ENCODE assay signal across 10 cellular contexts in the genomic region with DNA sequence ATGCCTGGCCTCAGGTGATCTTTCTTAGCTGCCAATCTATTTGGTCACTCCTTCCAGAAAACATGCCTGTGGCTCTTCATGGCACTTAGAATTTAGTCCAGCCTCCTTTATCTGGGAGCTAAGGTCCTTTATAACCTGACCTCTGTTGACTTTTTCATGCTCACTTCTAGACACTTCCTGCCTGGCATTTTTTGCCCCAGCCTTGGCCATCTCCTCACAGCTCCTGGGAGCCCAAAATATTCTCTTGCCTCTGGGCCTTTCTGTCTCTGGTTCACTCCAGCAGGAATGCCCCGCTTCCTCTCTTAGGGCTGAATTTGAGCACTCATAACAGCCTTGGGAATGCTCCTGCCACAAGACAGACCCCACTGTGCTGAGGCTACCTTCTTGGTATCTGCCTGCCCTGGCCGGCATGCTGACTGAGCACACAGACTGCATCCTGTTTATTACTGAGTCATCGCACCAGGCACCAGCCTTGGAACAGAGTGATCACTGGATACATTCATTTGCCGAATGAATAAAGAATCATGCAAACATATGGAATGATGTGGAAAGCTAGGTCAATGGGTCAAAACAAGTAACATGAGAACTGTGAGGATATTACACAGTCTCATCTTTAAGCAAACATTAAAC. TPM values are rescaled to one million over a fixed set of nuclear protein-coding genes. Genes with fewer than 3 reads are reported as not detected.
DNase-seq lines count a peak whose midpoint lies in the region; ATAC-seq and TF ChIP-seq lines count a peak whose summit lies in the region.
"Had no signal": no experiment of that assay in that cellular context is flagged by ENCODE, and none has a peak within 500 bp of the region (broad histone marks: within the 10 kb centered on the region; RNA-seq: fewer than 3 reads in every experiment).

No MANE protein-coding gene starts in this region.

- no peak overlapping the region for H3K14ac ChIP-seq in trophoblast cell (ENCODE audit: low read length)

- no CpG with 5 or more reads among the region's 4 CpGs for WGBS in trophoblast cell (ENCODE audit: extremely low coverage, insufficient coverage, insufficient read length)

- H3K79me2 ChIP-seq in trophoblast cell (ENCODE audit: control insufficient read depth, insufficient read depth, low read length, poor library complexity), result no peaks in the 10 kb centered on the region

- H3K27ac ChIP-seq in epithelial cell of prostate (peak overlapping the region; percentile 86), trophoblast cell (ENCODE audit: low read depth, low read length) (peak overlapping the region; percentile 51)

- H3K4me3 ChIP-seq in trophoblast cell (ENCODE audit: low read depth, low read length), result no peak overlapping the region
- H3K4me3 ChIP-seq: mucosa of descending colon had no signal

- H3K27me3 ChIP-seq in trophoblast cell (ENCODE audit: insufficient read depth, low read length), result no peaks in the 10 kb centered on the region

- no peak overlapping the region for H3K27ac Mint-ChIP-seq in endothelial cell (ENCODE audit: unreplicated experiment)
- no peak overlapping the region for H3K27ac Mint-ChIP-seq in activated T-helper 17 cell treated with anti-CD3 and anti-CD28 coated beads, Interleukin-2, amount 50 U/mL, for 72 hours

- ATAC-seq in activated T-helper 17 cell treated with anti-CD3 and anti-CD28 coated beads, Interleukin-2, amount 50 U/mL, for 72 hours (replicated peaks), result no peak
- no peak for ATAC-seq in omental fat pad (ENCODE audit: low FRiP score)
- ATAC-seq: mucosa of descending colon had no signal

- no peak overlapping the region for H2BK120ac ChIP-seq in trophoblast cell (ENCODE audit: insufficient read depth, low read length, poor library complexity)

- H2AK5ac ChIP-seq in trophoblast cell (ENCODE audit: low read length), result no peak overlapping the region

- H2BK12ac ChIP-seq in trophoblast cell (ENCODE audit: low read length), result no peak overlapping the region

- no peak overlapping the region for H3K4ac ChIP-seq in trophoblast cell (ENCODE audit: low read depth, low read length)

- no peaks in the 10 kb centered on the region for H3K9me3 Mint-ChIP-seq in endothelial cell (ENCODE audit: unreplicated experiment)
- no peaks in the 10 kb centered on the region for H3K9me3 Mint-ChIP-seq in activated T-helper 17 cell treated with anti-CD3 and anti-CD28 coated beads, Interleukin-2, amount 50 U/mL, for 72 hours

- TF ChIP-seq CTCF in endothelial cell (IDR thresholded peaks at IDR 0.05; ENCODE audit: unreplicated experiment) (no peak), omental fat pad (IDR thresholded peaks at IDR 0.05) (no peak)

- no peaks in the 10 kb centered on the region for H3K4me1 Mint-ChIP-seq in endothelial cell (ENCODE audit: unreplicated experiment)
- H3K4me1 Mint-ChIP-seq in activated T-helper 17 cell treated with anti-CD3 and anti-CD28 coated beads, Interleukin-2, amount 50 U/mL, for 72 hours, result no peaks in the 10 kb centered on the region

- H3K36me3 Mint-ChIP-seq in endothelial cell (ENCODE audit: low read depth, unreplicated experiment), result no peaks in the 10 kb centered on the region
- H3K36me3 Mint-ChIP-seq in activated T-helper 17 cell treated with anti-CD3 and anti-CD28 coated beads, Interleukin-2, amount 50 U/mL, for 72 hours (ENCODE audit: low read depth), result no peaks in the 10 kb centered on the region

- no peak overlapping the region for H4K91ac ChIP-seq in trophoblast cell (ENCODE audit: low read depth, low read length)

- H4K12ac ChIP-seq in trophoblast cell (ENCODE audit: low read depth, low read length), result no peak overlapping the region

- H3K4me3 Mint-ChIP-seq in endothelial cell (ENCODE audit: unreplicated experiment), result no peak overlapping the region
- H3K4me3 Mint-ChIP-seq in activated T-helper 17 cell treated with anti-CD3 and anti-CD28 coated beads, Interleukin-2, amount 50 U/mL, for 72 hours, result no peak overlapping the region

- H3K4me2 ChIP-seq in trophoblast cell (ENCODE audit: low read length), result no peak overlapping the region

- H2BK5ac ChIP-seq in trophoblast cell (ENCODE audit: low read depth, low read length, poor library complexity), result no peak overlapping the region

- H3K9ac ChIP-seq in trophoblast cell (ENCODE audit: low read length), result no peak overlapping the region

- no peak overlapping the region for H2AFZ ChIP-seq in trophoblast cell (ENCODE audit: insufficient read depth, low read length, poor library complexity)

- H3K9me3 ChIP-seq in trophoblast cell (ENCODE audit: insufficient read depth, low read depth, low read length), result no peaks in the 10 kb centered on the region
- H3K9me3 ChIP-seq: mucosa of descending colon had no signal

- peaks cover 5% of the 10 kb centered on the region for H3K27me3 Mint-ChIP-seq in endothelial cell (ENCODE audit: unreplicated experiment)
- peaks cover 36% of the 10 kb centered on the region for H3K27me3 Mint-ChIP-seq in activated T-helper 17 cell treated with anti-CD3 and anti-CD28 coated beads, Interleukin-2, amount 50 U/mL, for 72 hours

- no peak overlapping the region for H4K8ac ChIP-seq in trophoblast cell (ENCODE audit: low read depth, low read length)

- no peak overlapping the region for H3K23ac ChIP-seq in trophoblast cell (ENCODE audit: low read length)

- no peaks in the 10 kb centered on the region for H3K36me3 ChIP-seq in trophoblast cell (ENCODE audit: control insufficient read depth in 1 of 2, insufficient read depth in 2 of 2, low read length in 2 of 2)

- H3K4me1 ChIP-seq in trophoblast cell (ENCODE audit: control insufficient read depth in 1 of 2, insufficient read depth in 2 of 2, low read length in 2 of 2), result peaks cover 2 to 4% of the 10 kb centered on the region in 2 experiments

- H3K79me1 ChIP-seq in trophoblast cell (ENCODE audit: low read length), result no peaks in the 10 kb centered on the region

- DNase-seq in EH (ENCODE audit: low read depth) (peak; percentile 97), RPMI7951 (ENCODE audit: low read depth) (peak; percentile 86), epithelial cell of prostate (ENCODE audit: low read depth, low spot score) (peak; percentile 69), trophoblast cell (no peak), endothelial cell (ENCODE audit: low spot score) (no peak), omental fat pad (ENCODE audit: low spot score) (no peak), HuH-7 (ENCODE audit: low spot score) (no peak)
- DNase-seq: mucosa of descending colon, T-helper 2 cell had no signal

- no peak overlapping the region for H3K18ac ChIP-seq in trophoblast cell (ENCODE audit: low read length)

RNA-seq across cellular contexts. Expression of a gene that starts 5.8 kb away (rescaled TPM):
- 185 and 229 TPM in 2 replicates for total RNA-seq in RPMI7951 (2014; rRNA removed; shearing (Covaris generic))
- polyA plus RNA-seq in trophoblast cell (2013), result 26.6 and 26.8 TPM in 2 replicates
- total RNA-seq in endothelial cell (ENCODE audit: unreplicated experiment) (14.0 TPM), omental fat pad (10 to 100 TPM; 14.3 to 32.9 (median 23.0) TPM)
- 10 to 100 TPM; 31.3 to 73.9 TPM for total RNA-seq in activated T-helper 17 cell treated with anti-CD3 and anti-CD28 coated beads, Interleukin-2, amount 50 U/mL, for 72 hours

RNA-seq across cellular contexts. Expression of a gene that starts 44.0 kb away (rescaled TPM):
- total RNA-seq in RPMI7951 (2014; rRNA removed; shearing (Covaris generic)), result 16.3 and 18.6 TPM in 2 replicates
- polyA plus RNA-seq in trophoblast cell (2013), result 8.7 and 9.6 TPM in 2 replicates
- total RNA-seq in endothelial cell (ENCODE audit: unreplicated experiment) (13.2 TPM), omental fat pad (10 to 100 TPM in 2 of 4 donors, 1 to 10 TPM in 2; 8.3 to 13.1 (median 10.5) TPM)
- total RNA-seq in activated T-helper 17 cell treated with anti-CD3 and anti-CD28 coated beads, Interleukin-2, amount 50 U/mL, for 72 hours, result 10 to 100 TPM; 18.7 to 22.7 TPM

Comparison
In these comparisons a context has a peak if more than half of its experiments do, and no peak if none do; other contexts are left out.
1. DNase-seq: peak in EH (single experiment), RPMI7951 (single experiment) and epithelial cell of prostate (single experiment); none in trophoblast cell (0 of 2), endothelial cell (single experiment), omental fat pad (single experiment) and HuH-7 (single experiment).